15 cellular contexts compared by ENCODE assay signal in the genomic region with DNA sequence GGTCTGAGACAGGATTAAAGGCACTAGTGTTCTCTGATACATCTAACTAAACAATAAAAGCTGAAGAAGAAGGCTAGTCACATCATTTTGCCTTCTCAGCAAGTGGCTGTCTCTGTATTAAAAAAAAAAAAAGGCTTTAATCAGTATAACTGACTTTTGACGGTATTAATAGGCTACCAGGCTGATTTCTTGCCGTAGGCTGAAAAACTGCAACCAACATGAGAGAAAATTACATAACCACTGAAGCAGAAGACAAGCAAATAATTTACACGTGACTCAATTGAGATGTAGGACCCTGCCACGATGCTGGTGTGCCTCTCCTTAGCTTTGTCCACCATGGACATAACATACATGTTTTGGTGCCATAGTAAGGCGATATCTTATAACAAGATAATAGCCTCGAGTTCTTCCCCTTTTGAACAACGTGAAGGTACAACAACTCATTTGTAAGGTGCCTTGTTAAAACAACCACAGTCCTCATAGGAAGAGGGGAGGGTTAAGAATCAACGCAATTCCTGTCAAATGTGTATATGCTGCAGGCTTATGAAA.
"Had no signal": no experiment of that assay in that cellular context is flagged by ENCODE, and none has a peak within 500 bp of the region (broad histone marks: within the 10 kb centered on the region; RNA-seq: fewer than 3 reads in every experiment).

No MANE protein-coding gene starts in this region.

- H3K27me3 ChIP-seq: adrenal gland, breast epithelium, tibial artery, uterus had no signal

- H3K27ac Mint-ChIP-seq: natural killer cell treated with Interleukin-12 subunit alpha and Interleukin-12 subunit beta and Interleukin-15 and Interleukin-18, amount 100 ng/mL, for 72 hours had no signal

- H3K36me3 ChIP-seq: adrenal gland, breast epithelium, lower lobe of right lung, tibial artery, uterus, WERI-Rb-1 had no signal

- H3K9me3 ChIP-seq: adrenal gland, breast epithelium, lower lobe of right lung, tibial artery, uterus had no signal

- H3K36me3 Mint-ChIP-seq: natural killer cell treated with Interleukin-12 subunit alpha and Interleukin-12 subunit beta and Interleukin-15 and Interleukin-18, amount 100 ng/mL, for 72 hours had no signal

- H3K4me3 ChIP-seq: adrenal gland, breast epithelium, coronary artery, lower lobe of right lung, tibial artery, uterus had no signal

- H3K4me3 Mint-ChIP-seq: natural killer cell treated with Interleukin-12 subunit alpha and Interleukin-12 subunit beta and Interleukin-15 and Interleukin-18, amount 100 ng/mL, for 72 hours had no signal

- H3K4me1 ChIP-seq: adrenal gland, breast epithelium, lower lobe of right lung, tibial artery, uterus had no signal

- H3K9me3 Mint-ChIP-seq: natural killer cell treated with Interleukin-12 subunit alpha and Interleukin-12 subunit beta and Interleukin-15 and Interleukin-18, amount 100 ng/mL, for 72 hours had no signal

- H3K27ac ChIP-seq: adrenal gland, breast epithelium, coronary artery, lower lobe of right lung, tibial artery, uterus, WERI-Rb-1 had no signal

- ATAC-seq: lower lobe of right lung; natural killer cell treated with Interleukin-12 subunit alpha and Interleukin-12 subunit beta and Interleukin-15 and Interleukin-18, amount 100 ng/mL, for 72 hours had no signal

- DNase-seq: activated CD4-positive, alpha-beta T cell treated with anti-CD3 and anti-CD28 coated beads for 1 hour; activated gamma-delta T cell treated with Interleukin-2 at 50 U/mL for 16 hours; adrenal gland; erythroblast; hypothalamus; lower lobe of right lung; stimulated activated CD8-positive, alpha-beta memory T cell treated with anti-CD3 and anti-CD28 coated beads, Interleukin-4, amount 100 ng/mL, for 48 hours; stimulated activated naive CD4-positive, alpha-beta T cell treated with Interleukin-2 at 50 U/mL for 16 hours; T-helper 2 cell; tibial artery; uterus; WERI-Rb-1 had no signal
